Comparison of ENCODE assay signal across 9 cellular contexts in the genomic region with DNA sequence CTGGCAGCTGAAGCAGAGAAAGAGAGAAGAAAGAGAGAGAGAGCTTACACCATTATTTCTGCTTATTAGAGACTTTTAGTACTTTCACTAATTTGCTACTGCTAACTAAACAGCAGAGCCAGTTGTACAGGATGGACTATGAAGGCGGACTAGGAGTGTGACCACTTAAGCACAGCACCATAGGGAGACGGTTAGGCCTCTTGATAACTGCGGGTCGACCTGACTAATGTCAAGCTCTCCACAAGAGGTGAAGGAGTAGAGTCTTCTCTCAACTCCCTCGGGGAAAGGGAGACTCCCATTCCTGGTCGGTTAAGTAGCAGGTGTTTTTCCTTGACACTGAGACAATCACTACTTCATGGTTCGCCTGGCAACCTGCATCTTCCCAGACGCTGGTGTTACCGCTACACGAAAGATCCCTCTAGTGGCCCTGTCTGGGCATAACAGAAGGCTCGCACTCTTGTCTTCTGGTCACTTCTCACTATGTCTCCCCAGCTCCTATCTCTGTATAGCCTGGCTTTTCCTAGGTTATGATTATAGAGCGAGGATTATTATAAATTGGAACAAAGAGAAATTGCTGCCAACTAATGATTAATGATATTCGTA. TPM values are rescaled to one million over a fixed set of nuclear protein-coding genes. Genes with fewer than 3 reads are reported as not detected.
A peak's percentile ranks its signal among the peaks of the same experiment; 100 is the strongest.
DNase-seq lines count a peak whose midpoint lies in the region; ATAC-seq and TF ChIP-seq lines count a peak whose summit lies in the region.
"Had no signal": no experiment of that assay in that cellular context is flagged by ENCODE, and none has a peak within 500 bp of the region (broad histone marks: within the 10 kb centered on the region; RNA-seq: fewer than 3 reads in every experiment).

No MANE protein-coding gene starts in this region.

- H3K36me3 ChIP-seq in parathyroid adenoma (ENCODE audit: control insufficient read depth, insufficient read depth, low read length) = no peaks in the 10 kb centered on the region
- H3K36me3 ChIP-seq in smooth muscle cell (ENCODE audit: low read depth) = no peaks in the 10 kb centered on the region
- H3K36me3 ChIP-seq in aorta (ENCODE audit: control insufficient read depth in 1 of 2, insufficient read depth in 2 of 2, low read length in 1 of 2) = no peaks in the 10 kb centered on the region

- no peak overlapping the region for H2AFZ ChIP-seq in parathyroid adenoma
- H2AFZ ChIP-seq in smooth muscle cell (ENCODE audit: low read depth) = no peak overlapping the region

- H3K4me3 ChIP-seq in parathyroid adenoma (ENCODE audit: low read depth, low read length) (no peak overlapping the region), smooth muscle cell (no peak overlapping the region), aorta (ENCODE audit: low read length in 2 of 2) (no peak overlapping the region)

- peaks cover 24 to 48% of the 10 kb centered on the region in 2 donors for H3K27me3 Mint-ChIP-seq in natural killer cell treated with Interleukin-12 subunit alpha and Interleukin-12 subunit beta and Interleukin-15 and Interleukin-18, amount 100 ng/mL, for 72 hours

- TF ChIP-seq CTCF in LNCAP (IDR thresholded peaks at IDR 0.05) = peak; percentile 41
- TF ChIP-seq CTCF in parathyroid adenoma (IDR thresholded peaks at IDR 0.05) = peak; percentile 26
- no peak for TF ChIP-seq CTCF in smooth muscle cell (IDR thresholded peaks at IDR 0.05; ENCODE audit: borderline replicate concordance, insufficient read depth, poor library complexity, severe bottlenecking)

- H3K4me3 Mint-ChIP-seq in natural killer cell treated with Interleukin-12 subunit alpha and Interleukin-12 subunit beta and Interleukin-15 and Interleukin-18, amount 100 ng/mL, for 72 hours = no peak overlapping the region

- DNase-seq in NCI-H82 (lab: John Stamatoyannopoulos, UW) (peak; percentile 18), NCI-H82 treated with DMSO at 0.1 percent for 48 hours (lab: John Stamatoyannopoulos, UW; ENCODE audit: unreplicated experiment) (no peak), astrocyte of the hippocampus (ENCODE audit: low read depth, low spot score) (peak; percentile 7), smooth muscle cell (lab: John Stamatoyannopoulos, UW; ENCODE audit: unreplicated experiment) (no peak), aorta (no peak)
- DNase-seq in natural killer cell treated with Interleukin-12 subunit alpha and Interleukin-12 subunit beta and Interleukin-15 and Interleukin-18, amount 100 ng/mL, for 72 hours (ENCODE audit: low spot score) = no peak
- DNase-seq: AML-193 had no signal

- no peaks in the 10 kb centered on the region for H3K27me3 ChIP-seq in parathyroid adenoma (ENCODE audit: control insufficient read depth, insufficient read depth, low read length)
- no peaks in the 10 kb centered on the region for H3K27me3 ChIP-seq in smooth muscle cell (ENCODE audit: low read depth)
- no peaks in the 10 kb centered on the region for H3K27me3 ChIP-seq in aorta (ENCODE audit: control insufficient read depth in 1 of 2, insufficient read depth in 2 of 2, low read length in 1 of 2)

- H3K27ac ChIP-seq in parathyroid adenoma (no peak overlapping the region), smooth muscle cell (ENCODE audit: low read depth) (no peak overlapping the region), aorta (ENCODE audit: low read depth in 1 of 2, low read length in 2 of 2) (no peak overlapping the region)

- no peaks in the 10 kb centered on the region for H3K4me1 Mint-ChIP-seq in natural killer cell treated with Interleukin-12 subunit alpha and Interleukin-12 subunit beta and Interleukin-15 and Interleukin-18, amount 100 ng/mL, for 72 hours (ENCODE audit: low read depth in 2 of 2)

- H3K9me3 ChIP-seq in parathyroid adenoma (ENCODE audit: control insufficient read depth, low read length) (no peaks in the 10 kb centered on the region), smooth muscle cell (replicated peaks; ENCODE audit: low read depth) (no peaks in the 10 kb centered on the region), aorta (ENCODE audit: control insufficient read depth, low read length) (no peaks in the 10 kb centered on the region)

- intact Hi-C loops in aorta (cut with DNase I) = no loop called here

- H3K79me2 ChIP-seq in parathyroid adenoma (no peaks in the 10 kb centered on the region), smooth muscle cell (ENCODE audit: low read depth) (no peaks in the 10 kb centered on the region)

- H3K9me3 Mint-ChIP-seq in natural killer cell treated with Interleukin-12 subunit alpha and Interleukin-12 subunit beta and Interleukin-15 and Interleukin-18, amount 100 ng/mL, for 72 hours = no peaks in the 10 kb centered on the region

- no peaks in the 10 kb centered on the region for H4K20me1 ChIP-seq in smooth muscle cell (ENCODE audit: low read depth)

- H3K4me1 ChIP-seq in parathyroid adenoma (no peaks in the 10 kb centered on the region), smooth muscle cell (ENCODE audit: low read depth) (no peaks in the 10 kb centered on the region), aorta (ENCODE audit: control insufficient read depth in 1 of 2, insufficient read depth in 2 of 2, low read length in 2 of 2) (no peaks in the 10 kb centered on the region)

- WGBS in smooth muscle cell (ENCODE audit: low lambda C conversion rate) = 65% methylated on average over 13 of the region's 13 CpGs
- WGBS in aorta, 2 donors = 33 to 37% methylated on average over 13 of the region's 13 CpGs

- H3K4me2 ChIP-seq in parathyroid adenoma (ENCODE audit: low read length) (no peak overlapping the region), smooth muscle cell (no peak overlapping the region)

- no peaks in the 10 kb centered on the region for H3F3A ChIP-seq in smooth muscle cell (ENCODE audit: low read depth)

- H3K9ac ChIP-seq in parathyroid adenoma (no peak overlapping the region), smooth muscle cell (ENCODE audit: low read depth) (no peak overlapping the region)

- no peak for ATAC-seq in natural killer cell treated with Interleukin-12 subunit alpha and Interleukin-12 subunit beta and Interleukin-15 and Interleukin-18, amount 100 ng/mL, for 72 hours
- no peak for ATAC-seq in aorta (ENCODE audit: low FRiP score)

- no peak overlapping the region for H3K27ac Mint-ChIP-seq in natural killer cell treated with Interleukin-12 subunit alpha and Interleukin-12 subunit beta and Interleukin-15 and Interleukin-18, amount 100 ng/mL, for 72 hours

- H3K36me3 Mint-ChIP-seq in natural killer cell treated with Interleukin-12 subunit alpha and Interleukin-12 subunit beta and Interleukin-15 and Interleukin-18, amount 100 ng/mL, for 72 hours = no peaks in the 10 kb centered on the region

RNA-seq across cellular contexts. Expression of gene PSG7, which starts 5.3 kb away (rescaled TPM):
- not detected in 2 replicates for total RNA-seq in smooth muscle cell
- not detected in 2 replicates for polyA plus RNA-seq in smooth muscle cell
- not detected for total RNA-seq in natural killer cell treated with Interleukin-12 subunit alpha and Interleukin-12 subunit beta and Interleukin-15 and Interleukin-18, amount 100 ng/mL, for 72 hours
- not detected for total RNA-seq in aorta
- polyA plus RNA-seq in aorta = not detected

RNA-seq across cellular contexts. Expression of gene PSG6, which starts 24.6 kb away (rescaled TPM):
- total RNA-seq in smooth muscle cell (not detected in 2 replicates), aorta (not detected)
- polyA plus RNA-seq in smooth muscle cell (not detected in 2 replicates), aorta (not detected)
- total RNA-seq in natural killer cell treated with Interleukin-12 subunit alpha and Interleukin-12 subunit beta and Interleukin-15 and Interleukin-18, amount 100 ng/mL, for 72 hours = not detected

Comparison
In these comparisons a context has a peak if more than half of its experiments do, and no peak if none do; other contexts are left out.
1. DNase-seq: peak in NCI-H82 (single experiment) and astrocyte of the hippocampus (single experiment); none in NCI-H82 treated with DMSO at 0.1 percent for 48 hours (single experiment), smooth muscle cell (single experiment), natural killer cell treated with Interleukin-12 subunit alpha and Interleukin-12 subunit beta and Interleukin-15 and Interleukin-18, amount 100 ng/mL, for 72 hours (single experiment) and aorta (0 of 2).